Comparison of ENCODE assay signal across 13 cellular contexts in the genomic region with DNA sequence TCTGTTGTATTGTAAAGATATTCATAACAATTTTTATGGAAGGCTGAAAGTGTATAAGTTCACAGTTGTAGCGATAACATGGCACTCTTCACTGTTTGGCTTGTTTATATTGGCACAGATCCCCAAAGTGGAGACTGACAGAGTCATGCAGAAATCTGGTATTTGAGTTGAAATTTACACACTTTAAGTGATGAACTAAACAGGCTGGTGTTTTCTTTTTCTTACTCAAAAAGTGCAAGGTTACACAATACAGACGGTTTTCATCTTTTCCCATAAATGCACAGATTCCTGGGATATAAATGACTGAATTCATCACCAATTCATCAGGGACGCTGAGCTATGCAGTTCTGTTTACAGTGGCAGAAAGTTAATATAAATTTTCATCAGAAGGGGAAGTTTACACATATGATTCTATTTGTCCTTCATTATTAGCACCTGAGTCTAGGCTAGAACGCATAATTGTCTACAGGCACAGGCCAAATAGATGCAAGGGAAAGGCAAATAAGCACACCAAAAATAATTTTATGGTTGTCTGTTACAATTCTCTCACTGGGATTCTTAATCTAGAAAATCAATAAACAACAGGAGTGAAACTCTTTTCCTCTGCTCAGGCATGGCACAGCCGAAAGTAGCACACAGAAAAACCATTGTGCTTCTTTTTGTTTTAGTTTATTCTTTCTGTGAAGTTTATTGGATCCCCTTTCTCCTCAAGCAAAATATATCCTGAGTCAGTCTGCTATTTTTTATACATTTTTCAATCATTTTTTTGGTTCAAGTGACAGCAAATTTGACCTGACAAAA.
DNase-seq lines count a peak whose midpoint lies in the region; TF ChIP-seq lines count a peak whose summit lies in the region.
"Had no signal": no experiment of that assay in that cellular context is flagged by ENCODE, and none has a peak within 500 bp of the region (broad histone marks: within the 10 kb centered on the region; RNA-seq: fewer than 3 reads in every experiment).

No MANE protein-coding gene starts in this region.

- H3K27ac Mint-ChIP-seq in nephron = peak overlapping the region; percentile 70 to 86 (median 77)
- H3K27ac Mint-ChIP-seq: mesothelial cell of epicardium had no signal

- H3K36me3 Mint-ChIP-seq in nephron (ENCODE audit: low read depth) = no peaks in the 10 kb centered on the region
- H3K36me3 Mint-ChIP-seq: mesothelial cell of epicardium had no signal

- DNase-seq in H4 (ENCODE audit: low spot score) (peak; percentile 37), NCI-H345 (lab: John Stamatoyannopoulos, UW) (peak; percentile 59), dedifferentiated amniotic fluid mesenchymal stem cell (ENCODE audit: extremely low spot score) (peak; percentile 27), AG20443 (ENCODE audit: low spot score) (no peak), hepatic stellate cell (ENCODE audit: low spot score) (no peak)
- no peak for DNase-seq in activated naive CD4-positive, alpha-beta T cell treated with anti-CD3 and anti-CD28 coated beads, Interleukin-2, amount 50 U/mL, for 16 hours
- no peak for DNase-seq in stimulated activated CD4-positive, alpha-beta T cell treated with anti-CD3 and anti-CD28 coated beads, Interleukin-2, amount 100 ng/mL, for 48 hours
- DNase-seq: hippocampal formation, NCI-H1694 treated with DMSO at 0.1 percent for 48 hours, psoas muscle, upper lobe of left lung had no signal

- no peak for TF ChIP-seq CTCF in nephron (IDR thresholded peaks at IDR 0.05; ENCODE audit: unreplicated experiment in 3 of 3)

- H3K9me3 Mint-ChIP-seq in nephron = no peaks in the 10 kb centered on the region
- H3K9me3 Mint-ChIP-seq: mesothelial cell of epicardium had no signal

- peak overlapping the region in 2 of 3 experiments; percentile 19 to 26 for H3K4me3 Mint-ChIP-seq in nephron
- H3K4me3 Mint-ChIP-seq: mesothelial cell of epicardium had no signal

- no peaks in the 10 kb centered on the region for H3K27me3 Mint-ChIP-seq in nephron (ENCODE audit: low read depth)

- H3K4me1 Mint-ChIP-seq in nephron = peaks cover 13% of the 10 kb centered on the region

Comparison
In these comparisons a context has a peak if more than half of its experiments do, and no peak if none do; other contexts are left out.
1. DNase-seq: peak in H4 (single experiment), NCI-H345 (single experiment) and dedifferentiated amniotic fluid mesenchymal stem cell (single experiment); none in activated naive CD4-positive, alpha-beta T cell treated with anti-CD3 and anti-CD28 coated beads, Interleukin-2, amount 50 U/mL, for 16 hours (single experiment), stimulated activated CD4-positive, alpha-beta T cell treated with anti-CD3 and anti-CD28 coated beads, Interleukin-2, amount 100 ng/mL, for 48 hours (0 of 2), AG20443 (single experiment) and hepatic stellate cell (single experiment).